ENCODE assay signal across 32 cellular contexts in the genomic region with DNA sequence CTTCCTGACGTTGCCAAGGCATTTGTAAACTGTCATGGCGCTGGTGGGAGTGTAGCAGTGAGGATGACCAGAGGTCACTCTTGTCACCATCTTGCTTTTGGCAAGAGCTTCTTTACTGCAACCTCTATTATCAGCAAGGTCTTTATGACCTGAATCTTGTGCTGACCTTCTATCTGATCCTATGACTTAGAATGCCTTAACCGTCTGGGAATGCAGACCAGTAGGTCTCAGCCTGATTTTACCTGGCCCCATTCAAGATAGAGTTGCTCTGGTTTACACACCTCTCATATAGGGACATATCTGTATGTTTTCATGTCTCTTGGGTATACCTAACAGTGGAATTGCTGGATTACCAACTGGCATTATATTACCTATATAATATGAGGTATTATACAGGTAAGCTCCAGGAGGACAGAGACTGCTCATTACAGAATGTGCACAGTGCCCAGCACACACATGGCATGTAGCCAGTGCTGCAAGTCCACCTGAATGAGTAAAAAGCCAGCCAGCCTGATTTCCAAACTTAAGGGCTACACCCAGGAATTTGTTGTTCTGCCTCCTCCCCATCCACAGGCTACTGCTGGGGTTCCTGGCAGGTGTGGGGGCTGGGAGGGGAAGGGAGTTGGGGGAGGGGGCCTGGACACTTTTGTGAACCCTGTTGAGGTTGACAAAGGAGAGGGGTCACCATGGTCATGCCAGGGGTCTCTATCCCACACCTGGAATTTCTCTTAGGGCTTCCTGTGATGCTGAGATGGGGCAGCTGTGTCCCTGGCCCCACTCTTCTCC. TPM values are rescaled to one million over a fixed set of nuclear protein-coding genes. Genes with fewer than 3 reads are reported as not detected.
"Had no signal": no experiment of that assay in that cellular context is flagged by ENCODE, and none has a peak within 500 bp of the region (broad histone marks: within the 10 kb centered on the region; RNA-seq: fewer than 3 reads in every experiment).

No MANE protein-coding gene starts in this region.

- DNase-seq: activated CD4-positive, alpha-beta T cell treated with anti-CD3 and anti-CD28 coated beads, Interleukin-2, amount 10 ng/mL, durations not matched to agents 7 days and 5 days; activated CD4-positive, CD25-positive, alpha-beta regulatory T cell; activated CD8-positive, alpha-beta T cell treated with anti-CD3 and anti-CD28 coated beads for 36 hours; activated naive CD4-positive, alpha-beta T cell; activated naive CD8-positive, alpha-beta T cell treated with anti-CD3 and anti-CD28 coated beads, Interleukin-2, amount 50 U/mL, for 24 hours; activated T-cell treated with anti-CD3 and anti-CD28 coated beads for 4 hours; activated T-cell treated with anti-CD3 and anti-CD28 coated beads, Interleukin-2, amount 50 U/mL, for 48 hours; amniotic stem cell; body of pancreas; Karpas-422; MM.1S; NCI-H1105; NCI-H1436; NCI-H1694 treated with DMSO at 0.1 percent for 48 hours; NCI-H2029 treated with DMSO at 0.1 percent for 48 hours; NCI-H345; NCI-H510A; NCI-H526 treated with DMSO at 0.1 percent for 48 hours; NCI-H82; Right ventricle myocardium superior; RPMI8226; SJCRH30; SK-N-SH; T-helper 1 cell had no signal

- H3K4me1 ChIP-seq: ascending aorta had no signal

- H3K36me3 Mint-ChIP-seq: activated naive CD4-positive, alpha-beta T cell treated with anti-CD3 and anti-CD28 coated beads, Interleukin-2, amount 50 U/mL, for 72 hours had no signal

- H3K36me3 ChIP-seq: ascending aorta, SJCRH30 had no signal

- H3K9ac ChIP-seq: SK-N-SH had no signal

- H3K4me3 ChIP-seq: ascending aorta, body of pancreas, SJCRH30 had no signal

- H3K4me3 Mint-ChIP-seq: activated CD4-positive, alpha-beta T cell treated with anti-CD3 and anti-CD28 coated beads, Interleukin-2, amount 10 ng/mL, durations not matched to agents 7 days and 5 days; activated CD8-positive, alpha-beta T cell treated with anti-CD3 and anti-CD28 coated beads for 36 hours; activated naive CD8-positive, alpha-beta T cell treated with anti-CD3 and anti-CD28 coated beads, Interleukin-2, amount 50 U/mL, for 24 hours had no signal

- H3K9me3 Mint-ChIP-seq: activated CD4-positive, alpha-beta T cell treated with anti-CD3 and anti-CD28 coated beads, Interleukin-2, amount 10 ng/mL, durations not matched to agents 7 days and 5 days; activated CD8-positive, alpha-beta T cell treated with anti-CD3 and anti-CD28 coated beads for 36 hours; activated naive CD4-positive, alpha-beta T cell treated with anti-CD3 and anti-CD28 coated beads, Interleukin-2, amount 50 U/mL, for 72 hours; activated naive CD8-positive, alpha-beta T cell treated with anti-CD3 and anti-CD28 coated beads, Interleukin-2, amount 50 U/mL, for 24 hours; activated T-helper 2 cell treated with anti-CD3 and anti-CD28 coated beads, Interferon-gamma antibody, Interleukin-2, Interleukin-4, amounts not matched to agents 10 μg/mL and 5 μg/mL and 100 μg/mL, durations not matched to agents 14 hours and 24 hours and 36 hours had no signal

- H3K27me3 ChIP-seq: ascending aorta, body of pancreas had no signal

- H3K4me2 ChIP-seq: SK-N-SH had no signal

- H3K27ac ChIP-seq: ascending aorta, body of pancreas, SJCRH30, VCaP had no signal

- H3K27ac Mint-ChIP-seq: activated CD4-positive, alpha-beta T cell treated with anti-CD3 and anti-CD28 coated beads, Interleukin-2, amount 10 ng/mL, durations not matched to agents 7 days and 5 days; activated CD8-positive, alpha-beta T cell treated with anti-CD3 and anti-CD28 coated beads for 36 hours; activated naive CD4-positive, alpha-beta T cell treated with anti-CD3 and anti-CD28 coated beads, Interleukin-2, amount 50 U/mL, for 72 hours; activated naive CD8-positive, alpha-beta T cell treated with anti-CD3 and anti-CD28 coated beads, Interleukin-2, amount 50 U/mL, for 24 hours; activated T-helper 2 cell treated with anti-CD3 and anti-CD28 coated beads, Interferon-gamma antibody, Interleukin-2, Interleukin-4, amounts not matched to agents 10 μg/mL and 5 μg/mL and 100 μg/mL, durations not matched to agents 14 hours and 24 hours and 36 hours had no signal

- ATAC-seq: activated CD8-positive, alpha-beta T cell treated with anti-CD3 and anti-CD28 coated beads for 36 hours; activated naive CD4-positive, alpha-beta T cell treated with anti-CD3 and anti-CD28 coated beads, Interleukin-2, amount 50 U/mL, for 72 hours; activated naive CD8-positive, alpha-beta T cell treated with anti-CD3 and anti-CD28 coated beads, Interleukin-2, amount 50 U/mL, for 24 hours; body of pancreas; Panc1 had no signal

- H3K9me3 ChIP-seq: ascending aorta, body of pancreas, SJCRH30, SK-N-SH had no signal

RNA-seq across cellular contexts. Expression of gene NNAT, which starts 41.8 kb away (rescaled TPM):
- total RNA-seq: activated T-helper 2 cell treated with anti-CD3 and anti-CD28 coated beads, Interferon-gamma antibody, Interleukin-2, Interleukin-4, amounts not matched to agents 10 μg/mL and 5 μg/mL and 100 μg/mL, durations not matched to agents 14 hours and 24 hours and 36 hours; ascending aorta; bronchial epithelial cell; OCI-LY7; Right ventricle myocardium superior; SJCRH30; T-helper 2 cell treated with Interferon-gamma antibody and Interleukin-4, amounts not matched to agents 100 ng/mL and 5 ng/mL, for 36 hours had no signal
